ENCODE assay signal across 30 cellular contexts in genomic region chr20:24916412-24916811, GRCh38. TPM values are rescaled to one million over a fixed set of nuclear protein-coding genes. Genes with fewer than 3 reads are reported as not detected.
"Had no signal": no experiment of that assay in that cellular context is flagged by ENCODE, and none has a peak within 500 bp of the region (broad histone marks: within the 10 kb centered on the region; RNA-seq: fewer than 3 reads in every experiment).

No MANE protein-coding gene starts in this region.

- H3K36me3 Mint-ChIP-seq: natural killer cell treated with Interleukin-12 subunit alpha and Interleukin-12 subunit beta and Interleukin-15 and Interleukin-18, amount 100 ng/mL, for 72 hours had no signal

- H3K9me3 Mint-ChIP-seq: natural killer cell treated with Interleukin-12 subunit alpha and Interleukin-12 subunit beta and Interleukin-15 and Interleukin-18, amount 100 ng/mL, for 72 hours had no signal

- FAIRE-seq: endothelial cell of umbilical vein, kidney had no signal

- H3K27ac Mint-ChIP-seq: mesothelial cell of epicardium; naive B cell; natural killer cell treated with Interleukin-12 subunit alpha and Interleukin-12 subunit beta and Interleukin-15 and Interleukin-18, amount 100 ng/mL, for 72 hours had no signal

- ATAC-seq: foreskin keratinocyte; gastroesophageal sphincter; heart left ventricle; left lobe of liver; mucosa of descending colon; natural killer cell treated with Interleukin-12 subunit alpha and Interleukin-12 subunit beta and Interleukin-15 and Interleukin-18, amount 100 ng/mL, for 72 hours; sciatic nerve had no signal

- H3K4me1 Mint-ChIP-seq: naive B cell had no signal

- H3K4me3 Mint-ChIP-seq: mesothelial cell of epicardium; natural killer cell treated with Interleukin-12 subunit alpha and Interleukin-12 subunit beta and Interleukin-15 and Interleukin-18, amount 100 ng/mL, for 72 hours; neural crest cell had no signal

- DNase-seq: dermis blood vessel endothelial cell; effector memory CD4-positive, alpha-beta T cell; foreskin keratinocyte; kidney; mesenchymal stem cell; mucosa of descending colon; naive B cell; stimulated activated CD4-positive, alpha-beta T cell treated with anti-CD3 and anti-CD28 coated beads, Interleukin-12 subunit alpha, Interleukin-12 subunit beta, amount 100 ng/mL, for 4 hours; stimulated activated CD4-positive, alpha-beta T cell treated with anti-CD3 and anti-CD28 coated beads, Interleukin-1b, Interleukin-23, amount 100 ng/mL, for 48 hours; stimulated activated CD4-positive, alpha-beta T cell treated with anti-CD3 and anti-CD28 coated beads, Interleukin-4, amount 100 ng/mL, for 1 hour; stimulated activated CD8-positive, alpha-beta memory T cell treated with anti-CD3 and anti-CD28 coated beads, Interleukin-4, amount 100 ng/mL, for 48 hours; stimulated activated naive CD4-positive, alpha-beta T cell; substantia nigra; testis; tibial artery; upper lobe of left lung; uterus had no signal

RNA-seq across cellular contexts. Expression of gene CST7, which starts 32.7 kb away (rescaled TPM):
- total RNA-seq: dermis blood vessel endothelial cell, endothelial cell of umbilical vein, epithelial cell of proximal tubule, fibroblast of lung, foreskin keratinocyte, hepatocyte, lung microvascular endothelial cell, mesothelial cell of epicardium, neural crest cell, smooth muscle cell had no signal
- polyA plus RNA-seq: endothelial cell of umbilical vein, fibroblast of lung, foreskin keratinocyte, hepatocyte had no signal
